In genomic region chr20:17618673-17619013, GRCh38 we compare ENCODE assay signal across 21 cellular contexts.
"Had no signal": no experiment of that assay in that cellular context is flagged by ENCODE, and none has a peak within 500 bp of the region (broad histone marks: within the 10 kb centered on the region; RNA-seq: fewer than 3 reads in every experiment).

No MANE protein-coding gene starts in this region.

- H3K36me3 Mint-ChIP-seq: activated naive CD4-positive, alpha-beta T cell treated with anti-CD3 and anti-CD28 coated beads, Interleukin-2, amount 50 U/mL, for 24 hours had no signal

- H3K27me3 Mint-ChIP-seq: activated naive CD4-positive, alpha-beta T cell treated with anti-CD3 and anti-CD28 coated beads, Interleukin-2, amount 50 U/mL, for 24 hours; brain; central memory CD8-positive, alpha-beta T cell; T-helper 17 cell had no signal

- H3K4me3 Mint-ChIP-seq: activated naive CD4-positive, alpha-beta T cell treated with anti-CD3 and anti-CD28 coated beads, Interleukin-2, amount 50 U/mL, for 24 hours; brain; central memory CD8-positive, alpha-beta T cell; T-helper 17 cell; WTC11 had no signal

- ATAC-seq: PC-3, T-helper 17 cell had no signal

- H3K9me3 Mint-ChIP-seq: activated naive CD4-positive, alpha-beta T cell treated with anti-CD3 and anti-CD28 coated beads, Interleukin-2, amount 50 U/mL, for 24 hours; brain; central memory CD8-positive, alpha-beta T cell; WTC11 had no signal

- H3K4me1 Mint-ChIP-seq: activated naive CD4-positive, alpha-beta T cell treated with anti-CD3 and anti-CD28 coated beads, Interleukin-2, amount 50 U/mL, for 24 hours; brain; WTC11 had no signal

- H3K4me3 ChIP-seq: ascending aorta had no signal

- H3K9me3 ChIP-seq: ascending aorta had no signal

- H3K27ac ChIP-seq: ascending aorta had no signal

- DNase-seq: activated CD4-positive, alpha-beta T cell treated with anti-CD3 and anti-CD28 coated beads for 48 hours; activated CD4-positive, alpha-beta T cell treated with anti-CD3 and anti-CD28 coated beads, Interleukin-2, amount 50 U/mL, for 48 hours; activated CD4-positive, CD25-positive, alpha-beta regulatory T cell treated with anti-CD3 and anti-CD28 coated beads, Interleukin-2, amount 50 U/mL, for 72 hours; activated effector memory CD4-positive, alpha-beta T cell treated with Interleukin-2 at 50 U/mL for 16 hours; activated naive CD4-positive, alpha-beta T cell; MM.1S; NCI-H1105 treated with DMSO at 0.1 percent for 48 hours; NCI-H1436 treated with DMSO at 0.1 percent for 48 hours; NCI-H187; NCI-H2081; NCI-H510A treated with DMSO at 0.1 percent for 48 hours; NCI-H69; PC-3; SIG-M5; T-helper 9 cell had no signal

- H3K27me3 ChIP-seq: ascending aorta had no signal

- H3K27ac Mint-ChIP-seq: activated naive CD4-positive, alpha-beta T cell treated with anti-CD3 and anti-CD28 coated beads, Interleukin-2, amount 50 U/mL, for 24 hours; brain; T-helper 17 cell had no signal
